9 cellular contexts compared by ENCODE assay signal in genomic region chr9:19922476-19923118, GRCh38.
DNase-seq lines count a peak whose midpoint lies in the region; ATAC-seq, FAIRE-seq and TF ChIP-seq lines count a peak whose summit lies in the region.
"Had no signal": no experiment of that assay in that cellular context is flagged by ENCODE, and none has a peak within 500 bp of the region (broad histone marks: within the 10 kb centered on the region; RNA-seq: fewer than 3 reads in every experiment).

No MANE protein-coding gene starts in this region.

- H3K27me3 ChIP-seq in GM12878 (replicated peaks in 1 of 2; ENCODE audit: control insufficient read depth in 2 of 2, insufficient read depth in 2 of 2, low read length in 1 of 2) (no peaks in the 10 kb centered on the region; a peak in 1 of 4 replicates), lower lobe of right lung (ENCODE audit: low read depth) (no peaks in the 10 kb centered on the region)

- BruUV-seq in GM12878 (replicated peaks; lab: Mats Ljungman, UMichigan): no TSS peak

- RAD21 ChIA-PET in GM12878 (lab: Charles Lee; ENCODE audit: unreplicated experiment): no interaction called here

- H3K4me3 ChIP-seq in GM12878 (no peak overlapping the region), lower lobe of right lung (no peak overlapping the region)
- H3K4me3 ChIP-seq: skin epidermis had no signal

- no peak overlapping the region for H3K27ac Mint-ChIP-seq in T-cell

- no peak overlapping the region for H3K27ac ChIP-seq in GM12878 (ENCODE audit: control insufficient read depth, insufficient read depth)
- no peak overlapping the region for H3K27ac ChIP-seq in lower lobe of right lung
- H3K27ac ChIP-seq: skin epidermis had no signal

- DNase-seq in GM03348 (ENCODE audit: low spot score) (peak; percentile 56), NCI-H2081 (lab: John Stamatoyannopoulos, UW) (peak; percentile 77 to 84), GM12878 (ENCODE audit: low read depth, low spot score) (no peak), lower lobe of right lung (no peak), posterior vena cava (ENCODE audit: low spot score) (no peak), NCI-H2029 treated with DMSO at 0.1 percent for 48 hours (lab: John Stamatoyannopoulos, UW) (no peak), T-cell (no peak)

- H3K9me3 ChIP-seq in GM12878 (replicated peaks; ENCODE audit: control insufficient read depth, insufficient read depth, low read length): no peaks in the 10 kb centered on the region
- H3K9me3 ChIP-seq in lower lobe of right lung: no peaks in the 10 kb centered on the region

- no peaks in the 10 kb centered on the region for H4K20me1 ChIP-seq in GM12878 (ENCODE audit: control insufficient read depth, insufficient read depth)

- intact Hi-C loops in GM12878 (cut with micrococcal nuclease; ENCODE audit: unreplicated experiment): loop anchor here (5.0 kb wide), 1 partner anchor 430 kb away; no protein-coding TSS in a partner anchor
- intact Hi-C loops in lower lobe of right lung (cut with DNase I): no loop called here
- intact Hi-C loops in posterior vena cava (cut with DNase I): loop anchor here (10.0 kb wide), 1 partner anchor 1192 kb away; no protein-coding TSS in a partner anchor

- H3K79me2 ChIP-seq in GM12878 (ENCODE audit: control insufficient read depth, insufficient read depth, low read length): no peaks in the 10 kb centered on the region

- no peak for FAIRE-seq in GM12878 (lab: Jason Lieb, UNC)

- no peaks in the 10 kb centered on the region; the same call in 1 of the 2 replicates for H3K4me1 ChIP-seq in GM12878 (ENCODE audit: control insufficient read depth, insufficient read depth, low read length)
- peaks cover 11% of the 10 kb centered on the region for H3K4me1 ChIP-seq in lower lobe of right lung

- SMC1A ChIA-PET in GM12878 (lab: Charles Lee; ENCODE audit: uncharacterized antibody, unreplicated experiment): interaction anchor here (1.1 to 1.7 kb wide), 2 partner anchors 13 to 1019 kb away, joined by 3 to 4 read pairs; no protein-coding TSS in a partner anchor

- no peak for ATAC-seq in GM12878
- ATAC-seq in lower lobe of right lung: peak in 1 of 2 donors; percentile 31
- no peak for ATAC-seq in GM19455 (IDR thresholded peaks at IDR 0.05; ENCODE audit: unreplicated experiment)
- no peak for ATAC-seq in T-cell (replicated peaks in 1 of 4)

- WGBS in GM12878 (ENCODE audit: insufficient coverage, insufficient replicate concordance, low lambda C conversion rate, missing lambda C conversion rate): 0% methylated on average over 2 of the region's 2 CpGs

- no peaks in the 10 kb centered on the region for H3K36me3 ChIP-seq in GM12878 (ENCODE audit: control insufficient read depth in 2 of 2, insufficient read depth in 2 of 2, low read length in 1 of 2)
- H3K36me3 ChIP-seq in lower lobe of right lung: no peaks in the 10 kb centered on the region

- peak; percentile 49 for TF ChIP-seq RAD21 in GM12878 (IDR thresholded peaks at IDR 0.05; ENCODE audit: insufficient read depth, low read depth, low read length)

- no peaks in the 10 kb centered on the region for H3K36me3 Mint-ChIP-seq in T-cell

- H3K4me2 ChIP-seq in GM12878 (ENCODE audit: control insufficient read depth, insufficient read depth): no peak overlapping the region

- no peak overlapping the region for H2AFZ ChIP-seq in GM12878 (ENCODE audit: control insufficient read depth, low read depth, low read length)

- in situ Hi-C loops in GM12878 (cut with MboI): loop anchor here (10.0 kb wide), 1 partner anchor 432 kb away; no protein-coding TSS in a partner anchor

- H3K9ac ChIP-seq in GM12878 (ENCODE audit: control insufficient read depth, insufficient read depth, low read length): no peak overlapping the region

- H3K4me1 Mint-ChIP-seq in T-cell: peaks cover 8 to 11% (median 9%) of the 10 kb centered on the region in 3 donors

- no peak for TF ChIP-seq POLR2A in GM12878 (IDR thresholded peaks at IDR 0.05; ENCODE audit: low read depth, low read length)

- CTCF ChIA-PET in GM12878 (lab: Yijun Ruan, JAX): interaction anchor here (1.1 to 1.7 kb wide), 4 partner anchors 15 to 1188 kb away, joined by 3 to 6 read pairs (median 4); no protein-coding TSS in a partner anchor
- CTCF ChIA-PET in T-cell (lab: Charles Lee): interaction anchor here in 1 of 2 donors (0.6 kb wide), 1 partner anchor 1006 kb away, joined by 3 read pairs; no protein-coding TSS in a partner anchor

- H3K4me3 Mint-ChIP-seq in T-cell: no peak overlapping the region

- H3K9me3 Mint-ChIP-seq in T-cell: no peaks in the 10 kb centered on the region

- peaks cover 21 to 24% of the 10 kb centered on the region in 2 donors for H3K27me3 Mint-ChIP-seq in T-cell

- no peak for TF ChIP-seq EP300 in GM12878 (IDR thresholded peaks at IDR 0.05; ENCODE audit: borderline replicate concordance in 1 of 2, control insufficient read depth in 1 of 2, low read depth in 2 of 2, low read length in 2 of 2)

- POLR2A ChIA-PET in GM12878 (lab: Charles Lee) (no interaction called here), T-cell (lab: Charles Lee) (no interaction called here)

- TF ChIP-seq CTCF in GM12878 (IDR thresholded peaks at IDR 0.05 in 2 of 3, conservative IDR thresholded peaks at IDR 0.05 in 1 of 3; ENCODE audit: control insufficient read depth in 2 of 3, extremely low read depth in 1 of 3, insufficient read depth in 1 of 3, low read depth in 3 of 3, low read length in 3 of 3) (peak; percentile 8 to 32 (median 8); a peak in 2 of 6 replicates), lower lobe of right lung (IDR thresholded peaks at IDR 0.05) (peak; percentile 11)

TF ChIP-seq in GM12878, 131 proteins besides CTCF, POLR2A, EP300 and RAD21:
- TF ChIP-seq SMC3 (IDR thresholded peaks at IDR 0.05; ENCODE audit: borderline replicate concordance, low read length) (peak; percentile 25; the same call in 1 of the 2 replicates), ETV6 (conservative IDR thresholded peaks at IDR 0.05 in 1 of 2, IDR thresholded peaks at IDR 0.05 in 1 of 2; ENCODE audit: borderline replicate concordance in 1 of 2, low read depth in 1 of 2) (no peak)
TF ChIP-seq in GM12878: peak in this region for 1.

Comparison
In these comparisons a context has a peak if more than half of its experiments do, and no peak if none do; other contexts are left out.
1. DNase-seq: peak in GM03348 (single experiment) and NCI-H2081 (2 of 2); none in GM12878 (single experiment), lower lobe of right lung (single experiment), posterior vena cava (single experiment), NCI-H2029 treated with DMSO at 0.1 percent for 48 hours (single experiment) and T-cell (0 of 34).